8 cellular contexts compared by ENCODE assay signal in the genomic region with DNA sequence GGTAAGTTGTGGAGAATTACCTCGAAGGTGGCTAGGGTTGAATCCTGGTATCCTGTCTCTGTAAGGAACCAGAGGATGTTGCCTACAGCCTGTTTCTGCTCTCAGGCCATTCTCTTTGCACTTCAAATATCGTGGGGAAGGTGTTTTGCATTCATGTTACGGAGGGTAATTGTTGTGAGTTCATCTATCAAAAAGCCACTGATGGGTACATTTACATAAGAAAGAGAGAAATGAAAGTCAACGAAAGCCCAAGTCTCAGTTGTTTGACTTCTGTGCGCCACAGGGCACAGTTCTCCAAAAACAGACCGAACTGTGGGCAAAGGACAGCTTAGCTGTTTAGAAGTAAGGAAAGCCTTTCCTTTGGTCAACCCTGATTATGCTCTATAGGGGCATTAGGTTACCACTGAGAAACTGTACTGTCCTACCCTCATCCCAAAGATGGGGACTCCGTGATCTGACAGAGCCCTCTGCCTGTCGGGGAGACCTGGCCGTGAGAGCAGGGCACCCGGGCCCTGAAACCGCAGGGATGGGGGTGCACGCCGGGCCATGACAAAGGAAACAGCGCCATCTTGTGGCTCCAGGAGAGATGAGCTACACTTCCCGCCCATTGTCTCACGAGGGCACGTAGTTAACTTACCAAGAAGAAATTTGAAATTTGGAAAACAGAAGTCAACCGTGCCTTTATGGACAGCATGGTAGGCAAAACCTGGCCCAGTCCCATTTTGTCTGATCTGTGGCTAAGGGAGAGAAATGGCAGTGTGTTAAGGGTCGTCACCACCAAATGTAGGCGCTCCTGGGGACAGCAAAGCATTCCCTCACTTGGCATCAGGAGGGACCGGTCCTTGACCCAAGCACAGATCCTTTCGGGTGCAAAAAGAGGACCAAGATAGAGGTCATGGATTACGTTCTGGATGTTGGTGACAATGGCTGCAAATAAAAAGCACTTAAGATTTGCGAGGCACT.
DNase-seq lines count a peak whose midpoint lies in the region; TF ChIP-seq lines count a peak whose summit lies in the region.

No MANE protein-coding gene starts in this region.

- intact Hi-C loops in spleen (cut with DNase I; ENCODE audit: low total_unique reads), result no loop called here

- H3K27ac ChIP-seq in brain microvascular endothelial cell, result no peak overlapping the region
- H3K27ac ChIP-seq in iPS-20b (ENCODE audit: low read length), result no peak overlapping the region
- H3K27ac ChIP-seq in spleen, result peak overlapping the region in 1 of 8 donors; percentile 33

- no peaks in the 10 kb centered on the region for H3K9me3 ChIP-seq in iPS-20b (ENCODE audit: insufficient read depth, low read depth, low read length)
- no peaks in the 10 kb centered on the region for H3K9me3 ChIP-seq in spleen

- no peak overlapping the region for H3K9ac ChIP-seq in iPS-20b (ENCODE audit: low read depth, low read length)

- H3K4me3 ChIP-seq in GM12865 (ENCODE audit: low read depth, low read length) (no peak overlapping the region), HFF-Myc (replicated peaks; ENCODE audit: low read depth, low read length) (no peak overlapping the region), brain microvascular endothelial cell (ENCODE audit: low read depth, low read length) (no peak overlapping the region), iPS-20b (ENCODE audit: low read length) (peak overlapping the region; percentile 50; the same call in 1 of the 2 replicates), spleen (peak overlapping the region in 1 of 8 donors; percentile 36)

- peak; percentile 86 for TF ChIP-seq CTCF in GM12865 (IDR thresholded peaks at IDR 0.05; ENCODE audit: insufficient read depth, low read depth, low read length, missing control alignments)
- TF ChIP-seq CTCF in HFF-Myc (IDR thresholded peaks at IDR 0.05; ENCODE audit: low read depth, low read length, missing control alignments), result peak; percentile 80
- peak; percentile 92 for TF ChIP-seq CTCF in brain microvascular endothelial cell (IDR thresholded peaks at IDR 0.05; ENCODE audit: low read depth, low read length, missing control alignments)
- peak; percentile 30 to 91 (median 74) for TF ChIP-seq CTCF in spleen (IDR thresholded peaks at IDR 0.05 in 8 of 11, conservative IDR thresholded peaks at IDR 0.05 in 3 of 11)

- no peaks in the 10 kb centered on the region for H3K36me3 ChIP-seq in brain microvascular endothelial cell (replicated peaks)
- H3K36me3 ChIP-seq in iPS-20b (ENCODE audit: insufficient read depth, low read depth, low read length), result no peaks in the 10 kb centered on the region
- no peaks in the 10 kb centered on the region for H3K36me3 ChIP-seq in spleen

- TF ChIP-seq POLR2A in spleen (IDR thresholded peaks at IDR 0.05), result no peak

- in situ Hi-C loops in brain microvascular endothelial cell (cut with HindIII; ENCODE audit: low pct_ligation_motif_present, low sequenced_read_pairs), result no loop called here

- WGBS in spleen, 5 donors, result 27 to 48% (median 30%) methylated on average over 18 to 24 of the region's 24 CpGs

- H3K27me3 ChIP-seq in brain microvascular endothelial cell (replicated peaks), result no peaks in the 10 kb centered on the region
- no peaks in the 10 kb centered on the region; the same call in 1 of the 2 replicates for H3K27me3 ChIP-seq in iPS-20b (ENCODE audit: insufficient read depth, low read length)
- H3K27me3 ChIP-seq in spleen (replicated peaks in 1 of 7), result peaks cover 0 to 30% (median 0%) of the 10 kb centered on the region in 7 donors

- DNase-seq in GM12865 (ENCODE audit: low read depth) (peak; percentile 76), HFF-Myc (ENCODE audit: extremely low read depth, low read depth) (peak; percentile 10), NAMALWA (ENCODE audit: low spot score) (peak; percentile 74), UCSD-AML1 (lab: John Stamatoyannopoulos, UW; ENCODE audit: unreplicated experiment) (peak; percentile 46), brain microvascular endothelial cell (peak; percentile 40), spleen (peak; percentile 89), HCEC 1CT (no peak)

- H3K4me1 ChIP-seq in iPS-20b (ENCODE audit: insufficient read depth, low read length), result peaks cover 7% of the 10 kb centered on the region; the same call in 1 of the 2 replicates
- peaks cover 0 to 9% (median 6%) of the 10 kb centered on the region in 6 donors for H3K4me1 ChIP-seq in spleen
